Comparison of ENCODE assay signal across 12 cellular contexts in genomic region chr13:24039621-24040475, GRCh38.
A peak's percentile ranks its signal among the peaks of the same experiment; 100 is the strongest.
DNase-seq lines count a peak whose midpoint lies in the region; ATAC-seq lines count a peak whose summit lies in the region.
"Had no signal": no experiment of that assay in that cellular context is flagged by ENCODE, and none has a peak within 500 bp of the region (broad histone marks: within the 10 kb centered on the region; RNA-seq: fewer than 3 reads in every experiment).

No MANE protein-coding gene starts in this region.

- peak; percentile 90 for ATAC-seq in HG02759 (IDR thresholded peaks at IDR 0.05; ENCODE audit: unreplicated experiment)
- no peak for ATAC-seq in T-helper 17 cell
- ATAC-seq in stimulated activated memory B cell treated with anti-CD40 and anti-IgM and Interleukin-4, amounts not matched to agents 10 μg/mL and 1 μg/mL and 100 μg/mL, for 72 hours, result peak; percentile 81

- peak; percentile 69 for DNase-seq in NCI-H748 (lab: John Stamatoyannopoulos, UW; ENCODE audit: unreplicated experiment)
- DNase-seq in NCI-H748 treated with DMSO at 0.1 percent for 48 hours (lab: John Stamatoyannopoulos, UW), result no peak
- DNase-seq in T-helper 17 cell, result no peak
- DNase-seq in COLO668 (lab: John Stamatoyannopoulos, UW; ENCODE audit: unreplicated experiment), result no peak
- DNase-seq in LoVo (ENCODE audit: low spot score), result no peak
- no peak for DNase-seq in activated effector memory CD4-positive, alpha-beta T cell treated with Interleukin-2 at 50 U/mL for 16 hours
- DNase-seq: NCI-H1092 treated with DMSO at 0.1 percent for 48 hours, nephron progenitor cell had no signal

- no peaks in the 10 kb centered on the region for H3K9me3 ChIP-seq in T-helper 17 cell (ENCODE audit: control insufficient read depth, low read length, poor library complexity, severe bottlenecking)
- H3K9me3 ChIP-seq: breast epithelium had no signal

- H3K36me3 Mint-ChIP-seq in T-helper 17 cell (ENCODE audit: low read depth), result no peaks in the 10 kb centered on the region
- no peaks in the 10 kb centered on the region for H3K36me3 Mint-ChIP-seq in stimulated activated memory B cell treated with anti-CD40 and anti-IgM and Interleukin-4, amounts not matched to agents 10 μg/mL and 1 μg/mL and 100 μg/mL, for 72 hours

- peaks cover 2% of the 10 kb centered on the region for H3K4me1 Mint-ChIP-seq in T-helper 17 cell
- H3K4me1 Mint-ChIP-seq in stimulated activated memory B cell treated with anti-CD40 and anti-IgM and Interleukin-4, amounts not matched to agents 10 μg/mL and 1 μg/mL and 100 μg/mL, for 72 hours, result peaks cover 9% of the 10 kb centered on the region

- H3K9me3 Mint-ChIP-seq in stimulated activated memory B cell treated with anti-CD40 and anti-IgM and Interleukin-4, amounts not matched to agents 10 μg/mL and 1 μg/mL and 100 μg/mL, for 72 hours, result no peaks in the 10 kb centered on the region
- H3K9me3 Mint-ChIP-seq: nephron progenitor cell; T-helper 2 cell treated with Interferon-gamma antibody and Interleukin-4, amounts not matched to agents 5 μg/mL and 100 μg/mL, for 36 hours had no signal

- H3K27me3 Mint-ChIP-seq in T-helper 17 cell, result peaks cover 38% of the 10 kb centered on the region
- H3K27me3 Mint-ChIP-seq in stimulated activated memory B cell treated with anti-CD40 and anti-IgM and Interleukin-4, amounts not matched to agents 10 μg/mL and 1 μg/mL and 100 μg/mL, for 72 hours, result no peaks in the 10 kb centered on the region

- H3K27ac Mint-ChIP-seq in T-helper 17 cell, result peak overlapping the region; percentile 24
- H3K27ac Mint-ChIP-seq in stimulated activated memory B cell treated with anti-CD40 and anti-IgM and Interleukin-4, amounts not matched to agents 10 μg/mL and 1 μg/mL and 100 μg/mL, for 72 hours, result no peak overlapping the region
- H3K27ac Mint-ChIP-seq: nephron progenitor cell; T-helper 2 cell treated with Interferon-gamma antibody and Interleukin-4, amounts not matched to agents 5 μg/mL and 100 μg/mL, for 36 hours had no signal

- no peak overlapping the region for H3K4me3 Mint-ChIP-seq in T-helper 17 cell
- H3K4me3 Mint-ChIP-seq in stimulated activated memory B cell treated with anti-CD40 and anti-IgM and Interleukin-4, amounts not matched to agents 10 μg/mL and 1 μg/mL and 100 μg/mL, for 72 hours, result no peak overlapping the region
- H3K4me3 Mint-ChIP-seq: nephron progenitor cell; T-helper 2 cell treated with Interferon-gamma antibody and Interleukin-4, amounts not matched to agents 5 μg/mL and 100 μg/mL, for 36 hours had no signal
